Comparison of ENCODE assay signal across 7 cellular contexts in the genomic region with DNA sequence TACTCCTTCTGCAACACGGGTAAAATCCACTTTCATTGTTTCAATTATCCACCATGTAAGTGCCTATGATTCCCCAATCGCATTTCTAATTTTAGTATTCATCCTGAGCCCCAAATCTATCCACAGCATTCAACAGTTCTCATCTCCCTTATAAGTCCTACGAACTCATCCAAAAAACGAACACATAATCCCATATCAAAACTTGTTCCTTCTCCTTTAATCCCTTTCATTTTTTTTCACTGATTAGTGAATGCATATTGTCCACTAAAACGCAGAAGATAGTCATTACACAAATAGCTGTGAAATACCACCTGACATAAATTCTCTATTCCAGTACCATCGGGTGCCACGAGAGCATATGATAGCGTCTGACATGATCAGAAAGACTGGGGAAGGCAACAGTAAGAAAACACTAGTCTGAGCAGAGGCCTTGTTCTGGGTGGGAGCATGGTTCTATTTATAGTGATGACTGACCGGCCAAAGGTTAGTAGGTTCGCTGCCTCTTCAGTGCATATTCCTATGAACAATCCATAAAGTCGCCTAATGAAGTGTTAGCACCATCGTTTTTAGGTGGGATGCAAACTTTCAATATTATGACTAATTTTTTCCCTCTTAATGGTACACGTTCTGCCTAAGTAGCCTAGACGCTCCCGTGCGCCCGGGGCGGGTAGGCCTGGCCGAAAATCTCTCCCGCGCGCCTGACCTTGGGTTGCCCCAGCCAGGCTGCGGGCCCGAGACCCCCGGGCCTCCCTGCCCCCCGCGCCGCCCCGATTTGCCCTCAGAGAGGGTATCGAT. TPM values are rescaled to one million over a fixed set of nuclear protein-coding genes. Genes with fewer than 3 reads are reported as not detected.
DNase-seq lines count a peak whose midpoint lies in the region; ATAC-seq and TF ChIP-seq lines count a peak whose summit lies in the region.

No MANE protein-coding gene starts in this region.

- H3K9me2 ChIP-seq in MM.1S (replicated peaks; ENCODE audit: insufficient read depth, low read length) (no peaks in the 10 kb centered on the region), neural cell (ENCODE audit: insufficient read depth, low read length) (no peaks in the 10 kb centered on the region)

- TF ChIP-seq EP300 in neural cell (conservative IDR thresholded peaks at IDR 0.05; ENCODE audit: poor library complexity, severe bottlenecking): no peak

- H4K20me1 ChIP-seq in MM.1S (ENCODE audit: insufficient read depth, low read length) (no peaks in the 10 kb centered on the region), neural cell (ENCODE audit: insufficient read depth) (no peaks in the 10 kb centered on the region)

- TF ChIP-seq RAD21 in neural cell (conservative IDR thresholded peaks at IDR 0.05): no peak

- peaks cover 12% of the 10 kb centered on the region; the same call in 1 of the 2 replicates for H3F3A ChIP-seq in MM.1S (ENCODE audit: insufficient read depth, low read length)
- H3F3A ChIP-seq in neural cell (ENCODE audit: insufficient read depth, low read length, poor library complexity, severe bottlenecking): no peaks in the 10 kb centered on the region

- H3K4me3 ChIP-seq in GM12875 (ENCODE audit: low read depth, low read length) (peak overlapping the region; percentile 94), MM.1S (ENCODE audit: low read length) (peak overlapping the region; percentile 97), fibroblast of mammary gland (ENCODE audit: control insufficient read depth, low read depth, low read length) (peak overlapping the region; percentile 94), neural cell (ENCODE audit: low read length) (peak overlapping the region; percentile 88)

- DNase-seq in MM.1S (peak; percentile 41), activated T-cell treated with anti-CD3 and anti-CD28 coated beads for 48 hours (ENCODE audit: low read depth) (peak; percentile 30), fibroblast of mammary gland (ENCODE audit: low read depth) (peak; percentile 48), GM19240 (ENCODE audit: insufficient read length, low spot score) (no peak)

- ATAC-seq in GM21825 (IDR thresholded peaks at IDR 0.05; ENCODE audit: unreplicated experiment): peak; percentile 2

- H3K4me1 ChIP-seq in MM.1S (ENCODE audit: low read length): peaks cover 21% of the 10 kb centered on the region

- H3K36me3 ChIP-seq in MM.1S (replicated peaks; ENCODE audit: insufficient read depth, low read length) (peaks cover 4% of the 10 kb centered on the region; the same call in 1 of the 2 replicates), neural cell (ENCODE audit: insufficient read depth, low read length) (peaks cover 7% of the 10 kb centered on the region)

- H3K9ac ChIP-seq in MM.1S (ENCODE audit: low read length): peak overlapping the region; percentile 95
- H3K9ac ChIP-seq in neural cell (ENCODE audit: low read length): peak overlapping the region; percentile 90

- peak overlapping the region; percentile 61; the same call in 1 of the 2 replicates for H2AFZ ChIP-seq in MM.1S (ENCODE audit: low read length)
- peak overlapping the region; percentile 57 for H2AFZ ChIP-seq in neural cell (ENCODE audit: low read depth, low read length)

- TF ChIP-seq CTCF in GM12875 (IDR thresholded peaks at IDR 0.05; ENCODE audit: borderline replicate concordance, insufficient read depth, low read depth, low read length): no peak
- no peak for TF ChIP-seq CTCF in MM.1S (IDR thresholded peaks at IDR 0.05; ENCODE audit: low read length)
- no peak for TF ChIP-seq CTCF in fibroblast of mammary gland (conservative IDR thresholded peaks at IDR 0.05; ENCODE audit: control insufficient read depth, insufficient read depth, low read depth, low read length)
- no peak for TF ChIP-seq CTCF in neural cell (IDR thresholded peaks at IDR 0.05; ENCODE audit: poor library complexity, severe bottlenecking)

- H3K9me3 ChIP-seq in MM.1S (replicated peaks; ENCODE audit: insufficient read depth, low read length) (no peaks in the 10 kb centered on the region), neural cell (ENCODE audit: low read length) (no peaks in the 10 kb centered on the region)

- H3K27me3 ChIP-seq in MM.1S (replicated peaks; ENCODE audit: insufficient read depth, low read length) (no peaks in the 10 kb centered on the region), neural cell (ENCODE audit: insufficient read depth, low read depth, low read length) (no peaks in the 10 kb centered on the region)

- peak overlapping the region; percentile 89 for H3K4me2 ChIP-seq in MM.1S (ENCODE audit: low read depth, low read length)
- peak overlapping the region; percentile 86 for H3K4me2 ChIP-seq in neural cell (ENCODE audit: low read length)

- H3K27ac ChIP-seq in MM.1S (ENCODE audit: low read length) (peak overlapping the region; percentile 99), neural cell (ENCODE audit: low read length) (peak overlapping the region; percentile 99)

- H3K79me2 ChIP-seq in MM.1S (ENCODE audit: low read length) (peaks cover 88% of the 10 kb centered on the region), neural cell (replicated peaks; ENCODE audit: insufficient read depth, low read length) (peaks cover 76% of the 10 kb centered on the region)

TF ChIP-seq in neural cell, 6 proteins besides CTCF, POLR2A, EP300 and RAD21:
- TF ChIP-seq MXI1 (conservative IDR thresholded peaks at IDR 0.05; ENCODE audit: poor library complexity, severe bottlenecking) (no peak), TAF1 (IDR thresholded peaks at IDR 0.05; ENCODE audit: low read depth) (no peak), SMC3 (conservative IDR thresholded peaks at IDR 0.05; ENCODE audit: poor library complexity) (no peak), EZH2 (IDR thresholded peaks at IDR 0.05; ENCODE audit: borderline replicate concordance, insufficient read depth, low read length, poor library complexity, severe bottlenecking) (no peak), POLR2AphosphoS5 (IDR thresholded peaks at IDR 0.05) (no peak)
- TF ChIP-seq, protein P1, sequence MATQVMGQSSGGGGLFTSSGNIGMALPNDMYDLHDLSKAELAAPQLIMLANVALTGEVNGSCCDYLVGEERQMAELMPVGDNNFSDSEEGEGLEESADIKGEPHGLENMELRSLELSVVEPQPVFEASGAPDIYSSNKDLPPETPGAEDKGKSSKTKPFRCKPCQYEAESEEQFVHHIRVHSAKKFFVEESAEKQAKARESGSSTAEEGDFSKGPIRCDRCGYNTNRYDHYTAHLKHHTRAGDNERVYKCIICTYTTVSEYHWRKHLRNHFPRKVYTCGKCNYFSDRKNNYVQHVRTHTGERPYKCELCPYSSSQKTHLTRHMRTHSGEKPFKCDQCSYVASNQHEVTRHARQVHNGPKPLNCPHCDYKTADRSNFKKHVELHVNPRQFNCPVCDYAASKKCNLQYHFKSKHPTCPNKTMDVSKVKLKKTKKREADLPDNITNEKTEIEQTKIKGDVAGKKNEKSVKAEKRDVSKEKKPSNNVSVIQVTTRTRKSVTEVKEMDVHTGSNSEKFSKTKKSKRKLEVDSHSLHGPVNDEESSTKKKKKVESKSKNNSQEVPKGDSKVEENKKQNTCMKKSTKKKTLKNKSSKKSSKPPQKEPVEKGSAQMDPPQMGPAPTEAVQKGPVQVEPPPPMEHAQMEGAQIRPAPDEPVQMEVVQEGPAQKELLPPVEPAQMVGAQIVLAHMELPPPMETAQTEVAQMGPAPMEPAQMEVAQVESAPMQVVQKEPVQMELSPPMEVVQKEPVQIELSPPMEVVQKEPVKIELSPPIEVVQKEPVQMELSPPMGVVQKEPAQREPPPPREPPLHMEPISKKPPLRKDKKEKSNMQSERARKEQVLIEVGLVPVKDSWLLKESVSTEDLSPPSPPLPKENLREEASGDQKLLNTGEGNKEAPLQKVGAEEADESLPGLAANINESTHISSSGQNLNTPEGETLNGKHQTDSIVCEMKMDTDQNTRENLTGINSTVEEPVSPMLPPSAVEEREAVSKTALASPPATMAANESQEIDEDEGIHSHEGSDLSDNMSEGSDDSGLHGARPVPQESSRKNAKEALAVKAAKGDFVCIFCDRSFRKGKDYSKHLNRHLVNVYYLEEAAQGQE (IDR thresholded peaks at IDR 0.05; ENCODE audit: borderline replicate concordance): no peak

RNA-seq across cellular contexts. Expression of a gene that starts 0.6 kb away (rescaled TPM):
- polyA plus RNA-seq in neural cell: 258 and 274 TPM in 2 replicates
- 48.0 and 76.2 TPM in 2 replicates for polyA minus RNA-seq in neural cell

RNA-seq across cellular contexts. Expression of a gene that starts 0.7 kb away (rescaled TPM):
- 41.1 and 45.4 TPM in 2 replicates for polyA plus RNA-seq in neural cell
- 57.1 and 58.4 TPM in 2 replicates for polyA minus RNA-seq in neural cell
